16 cellular contexts compared by ENCODE assay signal in the genomic region with DNA sequence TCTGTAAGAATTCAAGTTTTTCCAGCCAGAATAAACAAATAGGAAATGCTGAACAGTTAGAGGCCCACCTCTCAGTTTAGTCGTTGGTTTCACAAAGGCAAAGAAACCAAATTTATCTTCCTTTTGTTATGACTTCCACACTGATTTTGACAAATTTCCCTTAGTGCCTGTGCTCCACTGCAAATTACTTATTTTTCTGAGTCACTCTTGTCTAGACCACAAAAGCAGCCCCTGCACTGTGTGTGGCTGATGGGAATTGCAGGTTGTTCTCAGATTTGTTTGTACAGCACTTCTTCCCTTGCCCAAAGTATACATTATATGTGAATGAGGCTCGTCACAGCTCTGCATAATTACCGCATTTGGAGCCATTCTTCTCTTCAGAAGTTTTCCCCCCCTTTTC.
A peak's percentile ranks its signal among the peaks of the same experiment; 100 is the strongest.
DNase-seq lines count a peak whose midpoint lies in the region; ATAC-seq and TF ChIP-seq lines count a peak whose summit lies in the region.
"Had no signal": no experiment of that assay in that cellular context is flagged by ENCODE, and none has a peak within 500 bp of the region (broad histone marks: within the 10 kb centered on the region; RNA-seq: fewer than 3 reads in every experiment).

No MANE protein-coding gene starts in this region.

- no peak overlapping the region for H4K5ac ChIP-seq in IMR-90 (ENCODE audit: low read depth, low read length)

- H4K91ac ChIP-seq in IMR-90 (ENCODE audit: insufficient read depth, low read depth, low read length) = no peak overlapping the region

- H3K79me1 ChIP-seq in IMR-90 (ENCODE audit: low read depth in 1 of 2, low read length in 2 of 2) = no peaks in the 10 kb centered on the region

- no peak overlapping the region for H2BK5ac ChIP-seq in IMR-90 (ENCODE audit: low read depth, low read length, poor library complexity, severe bottlenecking)

- H2BK120ac ChIP-seq in IMR-90 (ENCODE audit: low read depth, low read length) = no peak overlapping the region

- dilution Hi-C loops in IMR-90 (cut with HindIII; ENCODE audit: low sequenced_read_pairs, unreplicated experiment) = no loop called here

- H3K56ac ChIP-seq in IMR-90 (ENCODE audit: extremely low read depth, insufficient read depth, low read length) = no peak overlapping the region

- H2AFZ ChIP-seq in IMR-90 (replicated peaks; ENCODE audit: low read length, poor library complexity) = no peak overlapping the region

- H4K20me1 ChIP-seq in IMR-90 (ENCODE audit: insufficient read depth, low read length) = no peaks in the 10 kb centered on the region

- BruUV-seq in IMR-90 (replicated peaks; lab: Mats Ljungman, UMichigan) = no TSS peak

- no peak overlapping the region for H3K4ac ChIP-seq in IMR-90 (ENCODE audit: low read depth, low read length)

- no peak for TF ChIP-seq RAD21 in IMR-90 (IDR thresholded peaks at IDR 0.05; ENCODE audit: low read length)

- in situ Hi-C loops in IMR-90 (cut with MboI; ENCODE audit: low sequenced_read_pairs) = no loop called here

- intact Hi-C loops in IMR-90 (cut with micrococcal nuclease) (no loop called here), right lobe of liver (cut with DNase I) (no loop called here)

- DNase-seq in AG10803 (ENCODE audit: low read depth) = peak; percentile 22
- peak; percentile 64 for DNase-seq in IMR-90
- peak; percentile 69 for DNase-seq in RPMI7951 (ENCODE audit: low read depth)
- no peak for DNase-seq in foreskin keratinocyte
- no peak for DNase-seq in right lobe of liver
- DNase-seq in pons (ENCODE audit: low spot score) = no peak
- DNase-seq: activated CD4-positive, CD25-positive, alpha-beta regulatory T cell; activated CD8-positive, alpha-beta memory T cell treated with anti-CD3 and anti-CD28 coated beads, Interleukin-2, amount 50 U/mL, for 4 hours; dermis blood vessel endothelial cell; immature natural killer cell; mucosa of descending colon; NCI-H1092; NK-92 treated with Interleukin-12 subunit alpha and Interleukin-12 subunit beta, amount 100 ng/mL, for 24 hours; stimulated activated naive CD8-positive, alpha-beta T cell treated with anti-CD3 and anti-CD28 coated beads, Interleukin-15, Interleukin-2, amounts not matched to agents 100 U/mL and 50 U/mL, for 24 hours had no signal

- no peaks in the 10 kb centered on the region for H3K27me3 ChIP-seq in IMR-90 (ENCODE audit: control insufficient read depth, insufficient read depth, low read length)
- H3K27me3 ChIP-seq in foreskin keratinocyte = no peaks in the 10 kb centered on the region
- H3K27me3 ChIP-seq in right lobe of liver = no peaks in the 10 kb centered on the region

- CTCF ChIA-PET in IMR-90 (lab: Yijun Ruan, JAX) = no interaction called here

- no peak overlapping the region for H4K8ac ChIP-seq in IMR-90 (ENCODE audit: low read depth in 2 of 2, low read length in 2 of 2)

- peaks cover 1% of the 10 kb centered on the region for H3K9me1 ChIP-seq in IMR-90 (ENCODE audit: insufficient read depth, low read length)

- H2AK5ac ChIP-seq in IMR-90 (ENCODE audit: low read depth, low read length) = no peak overlapping the region

- H2BK15ac ChIP-seq in IMR-90 (ENCODE audit: low read depth, low read length) = no peak overlapping the region

- H3K18ac ChIP-seq in IMR-90 (ENCODE audit: low read depth, low read length) = no peak overlapping the region

- no peak overlapping the region for H2AK9ac ChIP-seq in IMR-90 (replicated peaks; ENCODE audit: low read depth, low read length, poor library complexity)

- POLR2A ChIA-PET in IMR-90 (lab: Charles Lee; ENCODE audit: unreplicated experiment) = no interaction called here

- H3K9ac ChIP-seq in IMR-90 (ENCODE audit: low read depth, low read length) = no peak overlapping the region

- H3K27ac ChIP-seq in IMR-90 (ENCODE audit: insufficient read depth, low read length) = no peak overlapping the region
- no peak overlapping the region for H3K27ac ChIP-seq in foreskin keratinocyte
- no peak overlapping the region for H3K27ac ChIP-seq in right lobe of liver

- TF ChIP-seq CTCF in AG10803 (conservative IDR thresholded peaks at IDR 0.05; ENCODE audit: low read length) (no peak), IMR-90 (conservative IDR thresholded peaks at IDR 0.05; ENCODE audit: low read depth, low read length) (no peak), foreskin keratinocyte (conservative IDR thresholded peaks at IDR 0.05) (no peak), right lobe of liver (IDR thresholded peaks at IDR 0.05) (no peak)

- ATAC-seq in IMR-90 (ENCODE audit: low read depth) (peak; percentile 35; the same call in 1 of the 2 replicates), foreskin keratinocyte (peak; percentile 62), GM21390 (IDR thresholded peaks at IDR 0.05; ENCODE audit: unreplicated experiment) (no peak), HG03135 (IDR thresholded peaks at IDR 0.05; ENCODE audit: unreplicated experiment) (no peak), right lobe of liver (no peak)
- ATAC-seq: mucosa of descending colon; stimulated activated naive CD8-positive, alpha-beta T cell treated with anti-CD3 and anti-CD28 coated beads, Interleukin-15, Interleukin-2, amounts not matched to agents 100 U/mL and 50 U/mL, for 24 hours had no signal

- H3K4me2 ChIP-seq in IMR-90 (ENCODE audit: low read depth, low read length) = peak overlapping the region; percentile 51; the same call in 1 of the 2 replicates

- H3K14ac ChIP-seq in IMR-90 (replicated peaks; ENCODE audit: low read depth, low read length) = no peak overlapping the region

- TF ChIP-seq POLR2A in IMR-90 (IDR thresholded peaks at IDR 0.05; ENCODE audit: low read depth, low read length) (no peak), right lobe of liver (IDR thresholded peaks at IDR 0.05) (no peak)

- H3K9me3 ChIP-seq in IMR-90 (ENCODE audit: control insufficient read depth, insufficient read depth, low read length) = no peaks in the 10 kb centered on the region
- H3K9me3 ChIP-seq in right lobe of liver = no peaks in the 10 kb centered on the region
- H3K9me3 ChIP-seq: mucosa of descending colon had no signal

- no CpG with 5 or more reads among the region's 3 CpGs for WGBS in IMR-90 (ENCODE audit: extremely low coverage in 2 of 2, insufficient read length in 1 of 2), 2 experiments
- 55% methylated on average over 3 of the region's 3 CpGs for WGBS in right lobe of liver (ENCODE audit: insufficient coverage, low coverage, low lambda C conversion rate, missing lambda C conversion rate)

- peaks cover 12% of the 10 kb centered on the region for H3K4me1 ChIP-seq in IMR-90 (ENCODE audit: control insufficient read depth, insufficient read depth, low read length)
- peaks cover 17% of the 10 kb centered on the region for H3K4me1 ChIP-seq in foreskin keratinocyte
- peaks cover 0 to 10% (median 2%) of the 10 kb centered on the region in 4 donors for H3K4me1 ChIP-seq in right lobe of liver

- no peak overlapping the region for H2BK20ac ChIP-seq in IMR-90 (ENCODE audit: low read depth, low read length)

- H3K36me3 ChIP-seq in IMR-90 (ENCODE audit: control insufficient read depth, insufficient read depth, low read length) (no peaks in the 10 kb centered on the region), right lobe of liver (no peaks in the 10 kb centered on the region)

- H3K23ac ChIP-seq in IMR-90 (ENCODE audit: low read depth, low read length) = no peak overlapping the region

- H3K4me3 ChIP-seq in AG10803 (ENCODE audit: low read length) (no peak overlapping the region), IMR-90 (ENCODE audit: insufficient read depth, low read depth, low read length) (no peak overlapping the region), right lobe of liver (no peak overlapping the region)
- H3K4me3 ChIP-seq: mucosa of descending colon had no signal

TF ChIP-seq in IMR-90, 13 proteins besides CTCF, POLR2A, EP300 and RAD21:
- TF ChIP-seq RCOR1 (IDR thresholded peaks at IDR 0.05; ENCODE audit: insufficient replicate concordance, low read length) (peak; percentile 19), FOS (IDR thresholded peaks at IDR 0.05; ENCODE audit: low read depth, low read length) (no peak)

Comparison
In these comparisons a context has a peak if more than half of its experiments do, and no peak if none do; other contexts are left out.
1. DNase-seq: peak in AG10803 (single experiment), IMR-90 (single experiment) and RPMI7951 (single experiment); none in foreskin keratinocyte (0 of 2), right lobe of liver (0 of 3) and pons (single experiment).
2. ATAC-seq: peak in IMR-90 (single experiment) and foreskin keratinocyte (single experiment); none in GM21390 (single experiment), HG03135 (single experiment) and right lobe of liver (0 of 4).